ENCODE assay signal across 8 cellular contexts in the genomic region with DNA sequence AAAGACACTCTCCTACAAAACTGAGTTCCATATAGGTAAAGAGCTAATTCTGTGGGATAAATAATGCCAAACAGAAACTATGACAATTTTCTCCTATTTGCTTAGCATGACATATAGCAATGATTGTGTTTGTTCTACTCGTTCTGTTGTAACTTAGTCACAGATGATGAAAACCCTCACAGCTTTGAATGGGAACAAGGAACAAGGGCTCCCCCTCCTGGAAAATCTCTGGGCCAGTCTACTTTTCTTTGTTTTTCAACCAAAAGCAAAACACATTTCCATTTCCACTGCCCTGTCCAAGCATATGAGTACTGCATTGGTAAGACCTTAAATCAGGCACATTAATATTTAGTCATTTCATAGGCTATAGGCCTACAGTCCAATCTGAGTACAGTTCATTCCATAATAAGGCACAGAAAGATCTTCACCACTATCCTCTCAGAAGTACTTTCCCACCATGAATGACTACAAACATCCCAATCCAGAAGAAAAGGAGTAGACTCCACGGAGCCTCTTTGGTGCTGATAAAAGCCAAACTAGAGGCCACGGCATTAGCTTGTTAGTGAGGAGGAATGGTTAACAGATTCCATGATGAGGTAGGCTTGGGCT.
DNase-seq lines count a peak whose midpoint lies in the region; ATAC-seq and TF ChIP-seq lines count a peak whose summit lies in the region.

No MANE protein-coding gene starts in this region.

- H3K27ac ChIP-seq in ACC112 (ENCODE audit: low read depth, low read length) (peak overlapping the region; percentile 40), sigmoid colon (peak overlapping the region in 1 of 4 donors; percentile 28)

- DNase-seq in GM04504 (ENCODE audit: low read depth) (peak; percentile 75), NCI-H226 (peak; percentile 49), amygdala (lab: John Stamatoyannopoulos, UW) (peak in 34 of 56 donors; percentile 2 to 81 (median 22)), hepatic stellate cell (ENCODE audit: low spot score) (peak; percentile 26), sigmoid colon (peak; percentile 76)

- 43 to 59% methylated on average over 3 of the region's 3 CpGs for WGBS in sigmoid colon, 2 donors

- H3K4me1 ChIP-seq in ACC112 (ENCODE audit: control insufficient read depth, insufficient read depth, low read length, unreplicated experiment) (peaks cover 24% of the 10 kb centered on the region), sigmoid colon (peaks cover 0 to 31% (median 15%) of the 10 kb centered on the region in 4 donors)

- intact Hi-C loops in sigmoid colon (cut with DNase I): loop anchor here (2.0 to 5.0 kb wide), 3 partner anchors 175 to 815 kb away; no protein-coding TSS in a partner anchor

- H3K36me3 ChIP-seq in ACC112 (ENCODE audit: insufficient read depth, low read length): no peaks in the 10 kb centered on the region
- H3K36me3 ChIP-seq in sigmoid colon: no peaks in the 10 kb centered on the region

- H3K4me3 ChIP-seq in ACC112 (ENCODE audit: low read depth, low read length): peak overlapping the region; percentile 52; the same call in 1 of the 2 replicates
- H3K4me3 ChIP-seq in sigmoid colon: no peak overlapping the region

- TF ChIP-seq POLR2A in sigmoid colon (IDR thresholded peaks at IDR 0.05): no peak

- ATAC-seq in HG02642 (IDR thresholded peaks at IDR 0.05; ENCODE audit: poor library complexity, unreplicated experiment) (no peak), GM19452 (IDR thresholded peaks at IDR 0.05; ENCODE audit: unreplicated experiment) (no peak)

- H3K9me3 ChIP-seq in sigmoid colon: no peaks in the 10 kb centered on the region

- TF ChIP-seq CTCF in sigmoid colon (IDR thresholded peaks at IDR 0.05): peak; percentile 25 to 72 (median 48)

- peak overlapping the region; percentile 43 for H2AFZ ChIP-seq in ACC112 (ENCODE audit: low read length, unreplicated experiment)

- no peaks in the 10 kb centered on the region for H3K27me3 ChIP-seq in ACC112 (ENCODE audit: insufficient read depth, low read length)
- H3K27me3 ChIP-seq in sigmoid colon: no peaks in the 10 kb centered on the region

- TF ChIP-seq EP300 in sigmoid colon (IDR thresholded peaks at IDR 0.05): no peak

- H3K79me2 ChIP-seq in ACC112 (ENCODE audit: control insufficient read depth, insufficient read depth, low read length, unreplicated experiment): no peaks in the 10 kb centered on the region

Comparison
In these comparisons a context has a peak if more than half of its experiments do, and no peak if none do; other contexts are left out.
1. DNase-seq: peak in every context shown above with its lines; median percentile 76 in sigmoid colon; 75 in GM04504; 49 in NCI-H226; 26 in hepatic stellate cell; 22 in amygdala.